In genomic region chr4:70838972-70839536, GRCh38 we compare ENCODE assay signal across 8 cellular contexts. TPM values are rescaled to one million over a fixed set of nuclear protein-coding genes. Genes with fewer than 3 reads are reported as not detected.
DNase-seq lines count a peak whose midpoint lies in the region; ATAC-seq, FAIRE-seq and TF ChIP-seq lines count a peak whose summit lies in the region.

No MANE protein-coding gene starts in this region.

- peak; percentile 59 for ATAC-seq in HCT116

- RAD21 ChIA-PET in HCT116 (lab: Charles Lee; ENCODE audit: low non-redundant PET in 1 of 2, low total read pairs in 2 of 2, uncharacterized antibody in 2 of 2, unreplicated experiment in 2 of 2) = no interaction called here

- H3K27ac ChIP-seq in HCT116 (ENCODE audit: low read depth, low read length) (peak overlapping the region; percentile 97), ascending aorta (peak overlapping the region; percentile 88 to 95)

- CTCF ChIA-PET in HCT116 (lab: Charles Lee) = interaction anchor here (0.7 kb wide), 1 partner anchor 84 kb away, joined by 6 read pairs; no protein-coding TSS in a partner anchor

- H3K9ac ChIP-seq in HCT116 (ENCODE audit: low read length) = peak overlapping the region; percentile 96

- peak; percentile 84 for FAIRE-seq in GM12891 (lab: Jason Lieb, UNC)

- TF ChIP-seq RAD21 in HCT116 (IDR thresholded peaks at IDR 0.05; ENCODE audit: low read depth) = no peak

- H3K79me2 ChIP-seq in HCT116 (ENCODE audit: insufficient read depth, low read length) = peaks cover 56% of the 10 kb centered on the region

- intact Hi-C loops in HCT116 (cut with micrococcal nuclease) = loop anchor here (2.0 to 5.0 kb wide), 2 partner anchors 64 to 152 kb away; partner anchors contain the start of genes MOB1B and UTP3
- intact Hi-C loops in ascending aorta (cut with DNase I) = loop anchor here (1.0 to 5.0 kb wide), 7 partner anchors 63 to 348 kb away; partner anchors contain the start of genes DCK, MOB1B and UTP3

- no peak for TF ChIP-seq CTCF in HCT116 (IDR thresholded peaks at IDR 0.05 in 2 of 3, conservative IDR thresholded peaks at IDR 0.05 in 1 of 3; ENCODE audit: borderline replicate concordance in 1 of 3, insufficient read depth in 1 of 3, low read depth in 2 of 3, low read length in 2 of 3)
- no peak for TF ChIP-seq CTCF in ascending aorta (IDR thresholded peaks at IDR 0.05)
- TF ChIP-seq CTCF in retinal pigment epithelial cell (conservative IDR thresholded peaks at IDR 0.05; ENCODE audit: low read depth, low read length) = no peak

- no peak overlapping the region for H2AFZ ChIP-seq in HCT116 (ENCODE audit: low read depth, low read length, poor library complexity, severe bottlenecking)

- H3K27me3 ChIP-seq in HCT116 (ENCODE audit: insufficient read depth, low read length) = no peaks in the 10 kb centered on the region
- H3K27me3 ChIP-seq in MG63 = no peaks in the 10 kb centered on the region
- H3K27me3 ChIP-seq in ascending aorta = no peaks in the 10 kb centered on the region

- BruUV-seq in HCT116 (replicated peaks; lab: Mats Ljungman, UMichigan) = no TSS peak

- DNase-seq in GM12891 (ENCODE audit: insufficient read length, low spot score) (peak; percentile 66), HCT116 (ENCODE audit: low read depth, low spot score) (no peak), MG63 (peak; percentile 54), T-helper 22 cell (ENCODE audit: low read depth) (peak; percentile 51), ascending aorta (ENCODE audit: low spot score in 2 of 2) (peak in 1 of 2 donors; percentile 77), hippocampal formation (lab: John Stamatoyannopoulos, UW) (peak; percentile 32 to 53), retinal pigment epithelial cell (ENCODE audit: low read depth) (no peak), cortex of kidney (lab: John Stamatoyannopoulos, UW) (no peak)

- 0 out of 2 replicates have a peak, but pooled peaks have one; percentile 50 for TF ChIP-seq POLR2A in GM12891 (IDR thresholded peaks at IDR 0.05; ENCODE audit: low read depth, low read length)
- no peak for TF ChIP-seq POLR2A in HCT116 (IDR thresholded peaks at IDR 0.05; ENCODE audit: borderline replicate concordance, extremely low read depth, insufficient read depth, insufficient read length)

- POLR2A ChIA-PET in HCT116 (lab: Charles Lee) = interaction anchor here (0.8 to 1.7 kb wide), 2 partner anchors 154 to 171 kb away, joined by 3 read pairs; partner anchors contain the start of gene DCK

- H3K36me3 ChIP-seq in HCT116 (ENCODE audit: control insufficient read depth in 1 of 2, insufficient read depth in 2 of 2, low read length in 2 of 2) (peaks cover 11 to 18% of the 10 kb centered on the region in 2 experiments; a peak in 2 of 4 replicates), MG63 (peaks cover 14% of the 10 kb centered on the region), ascending aorta (peaks cover 8 to 12% of the 10 kb centered on the region in 2 donors)

- peaks cover 13% of the 10 kb centered on the region; the same call in 1 of the 2 replicates for H4K20me1 ChIP-seq in HCT116 (ENCODE audit: insufficient read depth)

- H3K4me1 ChIP-seq in HCT116 (ENCODE audit: control insufficient read depth in 1 of 2, insufficient read depth in 2 of 2, low read length in 2 of 2) (peaks cover 3 to 15% of the 10 kb centered on the region in 2 experiments; a peak in 3 of 4 replicates), ascending aorta (peaks cover 5 to 13% of the 10 kb centered on the region in 2 donors)

- H3K4me3 ChIP-seq in HCT116 (replicated peaks in 1 of 2; ENCODE audit: low read depth in 1 of 2, low read length in 2 of 2) (peak overlapping the region; percentile 91 to 98), MG63 (peak overlapping the region; percentile 66), ascending aorta (peak overlapping the region; percentile 76 to 88), retinal pigment epithelial cell (ENCODE audit: low read length) (peak overlapping the region; percentile 89)

- H3K9me3 ChIP-seq in HCT116 (ENCODE audit: control insufficient read depth in 1 of 2, insufficient read depth in 1 of 2, low read depth in 1 of 2, low read length in 2 of 2) = no peaks in the 10 kb centered on the region
- H3K9me3 ChIP-seq in MG63 = no peaks in the 10 kb centered on the region
- H3K9me3 ChIP-seq in ascending aorta = no peaks in the 10 kb centered on the region

- H3K9me2 ChIP-seq in HCT116 (ENCODE audit: insufficient read depth) = no peaks in the 10 kb centered on the region

- peak overlapping the region; percentile 96 for H3K4me2 ChIP-seq in HCT116 (ENCODE audit: low read length)

TF ChIP-seq in GM12891, 5 proteins besides CTCF, POLR2A, EP300 and RAD21:
- TF ChIP-seq POLR2AphosphoS5 (IDR thresholded peaks at IDR 0.05; ENCODE audit: low read depth, low read length) (peak; percentile 45; the same call in 1 of the 2 replicates), SPI1 (IDR thresholded peaks at IDR 0.05; ENCODE audit: low read depth, low read length) (no peak), TAF1 (IDR thresholded peaks at IDR 0.05; ENCODE audit: low read depth, low read length) (no peak)

TF ChIP-seq in HCT116, 20 proteins besides CTCF, POLR2A, EP300 and RAD21:
- no peak; the same call in 1 of the 2 replicates for TF ChIP-seq EGR1 (IDR thresholded peaks at IDR 0.05; ENCODE audit: low read depth)
- peak; percentile 7 for TF ChIP-seq TCF7L2 (IDR thresholded peaks at IDR 0.05; ENCODE audit: borderline replicate concordance, extremely low read depth, insufficient read depth, insufficient read length)
- TF ChIP-seq, protein P1, sequence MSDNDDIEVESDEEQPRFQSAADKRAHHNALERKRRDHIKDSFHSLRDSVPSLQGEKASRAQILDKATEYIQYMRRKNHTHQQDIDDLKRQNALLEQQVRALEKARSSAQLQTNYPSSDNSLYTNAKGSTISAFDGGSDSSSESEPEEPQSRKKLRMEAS (IDR thresholded peaks at IDR 0.05) = no peak; the same call in 1 of the 2 replicates
- TF ChIP-seq SP1 (IDR thresholded peaks at IDR 0.05; ENCODE audit: low read depth) = no peak
- peak; percentile 1; the same call in 1 of the 2 replicates for TF ChIP-seq SIN3A (IDR thresholded peaks at IDR 0.05; ENCODE audit: low read depth)
TF ChIP-seq in HCT116: peak in this region for 2.

RNA-seq across cellular contexts. Expression of gene GRSF1, which starts 0.6 kb away (rescaled TPM):
- 61.5 TPM for polyA plus RNA-seq in GM12891 (2012; ENCODE audit: low read depth, missing spikeins)
- total RNA-seq in HCT116 (2021; ENCODE audit: unreplicated experiment) = 131 TPM
- polyA plus RNA-seq in HCT116 (2012) = 80.9 and 102 TPM in 2 replicates
- total RNA-seq in MG63 (2014; rRNA removed; shearing (Covaris generic); ENCODE audit: low replicate concordance) = 81.3 and 114 TPM in 2 replicates
- 23.3 TPM for total RNA-seq in ascending aorta

Comparison
In these comparisons a context has a peak if more than half of its experiments do, and no peak if none do; other contexts are left out.
1. DNase-seq: peak in GM12891 (single experiment), MG63 (single experiment), T-helper 22 cell (single experiment) and hippocampal formation (2 of 2); none in HCT116 (single experiment), retinal pigment epithelial cell (single experiment) and cortex of kidney (single experiment).
2. Peak in every context shown above with its lines, with median percentiles within 50 percentile points of each other: H3K4me3 ChIP-seq.